8 cellular contexts compared by ENCODE assay signal in the genomic region with DNA sequence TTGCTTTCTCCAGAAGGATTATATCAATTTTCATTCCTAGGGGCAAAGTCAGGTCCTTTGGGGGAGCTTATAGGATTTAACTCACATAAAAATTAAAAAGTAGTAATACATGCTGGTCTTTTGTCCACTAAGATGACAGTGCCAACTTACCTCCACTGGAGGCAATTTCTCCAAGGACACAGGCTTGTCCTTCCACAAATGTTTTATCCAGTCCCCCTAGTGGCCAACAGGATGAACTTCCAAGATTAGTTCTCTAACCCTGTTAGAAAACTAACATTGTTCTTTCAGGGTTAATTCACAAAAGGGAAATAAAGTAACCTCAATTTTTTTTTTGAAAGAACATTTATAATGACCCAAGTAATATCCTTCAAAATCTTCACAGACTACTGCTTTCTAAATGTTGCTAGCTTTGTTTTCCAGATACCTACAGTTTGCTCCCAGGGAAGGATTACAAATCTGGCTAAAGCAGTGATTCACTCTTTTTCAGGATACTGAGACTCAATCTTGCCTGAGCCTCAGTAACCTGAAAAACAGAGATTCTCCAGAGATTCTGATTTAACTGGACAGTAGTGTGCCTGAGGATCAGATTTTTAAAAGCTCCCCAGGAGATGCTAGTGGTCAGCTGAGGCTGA. TPM values are rescaled to one million over a fixed set of nuclear protein-coding genes. Genes with fewer than 3 reads are reported as not detected.
DNase-seq lines count a peak whose midpoint lies in the region; ATAC-seq and TF ChIP-seq lines count a peak whose summit lies in the region.

No MANE protein-coding gene starts in this region.

- no peaks in the 10 kb centered on the region for H4K20me1 ChIP-seq in OCI-LY1 (ENCODE audit: insufficient read depth, low read length)

- H3K79me2 ChIP-seq in OCI-LY1 (ENCODE audit: insufficient read depth, low read length) = no peaks in the 10 kb centered on the region

- no peaks in the 10 kb centered on the region for H3K36me3 ChIP-seq in OCI-LY1 (ENCODE audit: insufficient read depth, low read length)
- no peaks in the 10 kb centered on the region for H3K36me3 ChIP-seq in left lung
- H3K36me3 ChIP-seq in uterus = no peaks in the 10 kb centered on the region

- TF ChIP-seq CTCF in OCI-LY1 (IDR thresholded peaks at IDR 0.05; ENCODE audit: low read length) (peak; percentile 88), cardiac fibroblast (IDR thresholded peaks at IDR 0.05; ENCODE audit: low read depth, low read length) (peak; percentile 83), left lung (IDR thresholded peaks at IDR 0.05) (peak; percentile 87), uterus (IDR thresholded peaks at IDR 0.05) (peak; percentile 79 to 89 (median 82))

- no peak overlapping the region for H3K4me3 ChIP-seq in OCI-LY1 (ENCODE audit: low read depth, low read length, poor library complexity, severe bottlenecking)
- no peak overlapping the region for H3K4me3 ChIP-seq in cardiac fibroblast (replicated peaks in 1 of 2; ENCODE audit: low read depth in 2 of 2, low read length in 2 of 2)
- H3K4me3 ChIP-seq in left lung = no peak overlapping the region
- H3K4me3 ChIP-seq in uterus = no peak overlapping the region

- H3K27ac ChIP-seq in OCI-LY1 (ENCODE audit: low read depth, low read length, poor library complexity, severe bottlenecking) (no peak overlapping the region), left lung (no peak overlapping the region), uterus (no peak overlapping the region)

- H3K27me3 ChIP-seq in OCI-LY1 (ENCODE audit: insufficient read depth, low read length) (no peaks in the 10 kb centered on the region), left lung (no peaks in the 10 kb centered on the region), uterus (no peaks in the 10 kb centered on the region)

- H2AFZ ChIP-seq in OCI-LY1 (ENCODE audit: low read length) = no peak overlapping the region

- H3K9ac ChIP-seq in OCI-LY1 (ENCODE audit: low read length) = no peak overlapping the region

- H3F3A ChIP-seq in OCI-LY1 (ENCODE audit: insufficient read depth, low read length) = no peaks in the 10 kb centered on the region

- intact Hi-C loops in left lung (cut with DNase I) = no loop called here
- intact Hi-C loops in uterus (cut with DNase I; ENCODE audit: low total_unique reads) = no loop called here

- no peak overlapping the region for H3K4me2 ChIP-seq in OCI-LY1 (ENCODE audit: low read length)

- no peaks in the 10 kb centered on the region for H3K4me1 ChIP-seq in OCI-LY1 (ENCODE audit: insufficient read depth, low read length, severe bottlenecking)
- peaks cover 0 to 7% of the 10 kb centered on the region in 2 donors for H3K4me1 ChIP-seq in left lung
- no peaks in the 10 kb centered on the region for H3K4me1 ChIP-seq in uterus

- H3K9me3 ChIP-seq in OCI-LY1 (ENCODE audit: low read length) (no peaks in the 10 kb centered on the region), left lung (no peaks in the 10 kb centered on the region), uterus (no peaks in the 10 kb centered on the region)

- H3K9me2 ChIP-seq in OCI-LY1 (ENCODE audit: low read depth, low read length) = no peaks in the 10 kb centered on the region

- DNase-seq in DMS79 treated with DMSO at 0.1 percent for 48 hours (lab: John Stamatoyannopoulos, UW) = peak; percentile 27
- DNase-seq in HuH-7.5 (ENCODE audit: low spot score) = peak; percentile 25
- DNase-seq in cardiac fibroblast (ENCODE audit: low read depth in 2 of 2) = peak; percentile 80 to 81
- DNase-seq in left lung = no peak
- peak in 1 of 2 donors; percentile 39 for DNase-seq in uterus
- DNase-seq in occipital lobe (lab: John Stamatoyannopoulos, UW) = no peak

- no peak for TF ChIP-seq POLR2A in uterus (IDR thresholded peaks at IDR 0.05)

- ATAC-seq in left lung (peak; percentile 88), GM19467 (IDR thresholded peaks at IDR 0.05; ENCODE audit: unreplicated experiment) (no peak)

RNA-seq across cellular contexts. Expression of a gene that starts 31.7 kb away (rescaled TPM):
- total RNA-seq in left lung (10 to 100 TPM; 28.5 to 34.4 TPM), uterus (10 to 100 TPM; 13.2 to 44.2 (median 29.5) TPM), occipital lobe (41.0 TPM)

Comparison
In these comparisons a context has a peak if more than half of its experiments do, and no peak if none do; other contexts are left out.
1. DNase-seq: peak in DMS79 treated with DMSO at 0.1 percent for 48 hours (single experiment), HuH-7.5 (single experiment) and cardiac fibroblast (2 of 2); none in left lung (0 of 2) and occipital lobe (single experiment).
2. Peak in every context shown above with its lines, with median percentiles within 50 percentile points of each other: CTCF ChIP-seq.